11 cellular contexts compared by ENCODE assay signal in the genomic region with DNA sequence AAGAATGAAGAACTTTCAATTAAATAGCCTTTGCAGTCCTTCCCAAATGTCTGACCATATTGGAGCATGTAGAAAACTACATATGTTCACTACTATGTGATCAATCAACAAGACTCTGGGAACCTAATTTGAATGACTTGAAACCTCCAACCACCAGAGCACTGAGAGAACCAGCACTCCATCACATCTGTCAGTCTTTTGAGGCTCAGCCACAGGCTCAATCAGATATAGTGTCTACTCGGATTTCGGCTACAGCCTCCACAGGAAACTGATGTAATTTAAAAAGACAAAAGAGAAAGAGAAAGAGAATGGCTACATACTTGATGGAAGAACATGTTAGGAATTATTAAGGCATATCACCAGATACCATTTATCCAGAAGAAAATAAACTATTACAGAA.
DNase-seq lines count a peak whose midpoint lies in the region; ATAC-seq and TF ChIP-seq lines count a peak whose summit lies in the region.
"Had no signal": no experiment of that assay in that cellular context is flagged by ENCODE, and none has a peak within 500 bp of the region (broad histone marks: within the 10 kb centered on the region; RNA-seq: fewer than 3 reads in every experiment).

No MANE protein-coding gene starts in this region.

- H3K4me3 ChIP-seq in suprapubic skin (no peak overlapping the region), upper lobe of right lung (no peak overlapping the region)
- H3K4me3 ChIP-seq: lower lobe of right lung had no signal

- no peak for TF ChIP-seq POLR2A in suprapubic skin (IDR thresholded peaks at IDR 0.05)

- no peaks in the 10 kb centered on the region for H3K36me3 ChIP-seq in suprapubic skin
- H3K36me3 ChIP-seq in upper lobe of right lung, result no peaks in the 10 kb centered on the region
- H3K36me3 ChIP-seq: lower lobe of right lung had no signal

- no peak for TF ChIP-seq EP300 in suprapubic skin (IDR thresholded peaks at IDR 0.05)

- ATAC-seq in HG02610 (IDR thresholded peaks at IDR 0.05; ENCODE audit: unreplicated experiment) (peak; percentile 31), upper lobe of right lung (no peak)
- ATAC-seq: lower lobe of right lung had no signal

- peak; percentile 12 for DNase-seq in activated CD4-positive, alpha-beta T cell treated with anti-CD3 and anti-CD28 coated beads for 48 hours
- no peak for DNase-seq in activated CD4-positive, alpha-beta T cell treated with anti-CD3 and anti-CD28 coated beads for 1 hour
- DNase-seq in NAMALWA (ENCODE audit: low spot score) (peak; percentile 8), left kidney (ENCODE audit: low read depth, low spot score) (peak; percentile 46), suprapubic skin (ENCODE audit: low spot score in 2 of 2) (no peak), upper lobe of right lung (no peak), GM13976 (ENCODE audit: low spot score) (no peak)
- DNase-seq: lower lobe of right lung, SIG-M5 had no signal

- no peaks in the 10 kb centered on the region for H3K27me3 ChIP-seq in suprapubic skin
- no peaks in the 10 kb centered on the region for H3K27me3 ChIP-seq in upper lobe of right lung

- H3K9me3 ChIP-seq in suprapubic skin (no peaks in the 10 kb centered on the region), upper lobe of right lung (no peaks in the 10 kb centered on the region)
- H3K9me3 ChIP-seq: lower lobe of right lung had no signal

- intact Hi-C loops in upper lobe of right lung (cut with DNase I), result no loop called here

- H3K4me1 ChIP-seq in suprapubic skin (no peaks in the 10 kb centered on the region), upper lobe of right lung (no peaks in the 10 kb centered on the region)
- H3K4me1 ChIP-seq: lower lobe of right lung had no signal

- in situ Hi-C loops in GM13976 (cut with MboI; ENCODE audit: low sequenced_read_pairs, unreplicated experiment), result no loop called here

- TF ChIP-seq CTCF in suprapubic skin (IDR thresholded peaks at IDR 0.05) (no peak), upper lobe of right lung (IDR thresholded peaks at IDR 0.05) (no peak), GM13976 (IDR thresholded peaks at IDR 0.05; ENCODE audit: borderline replicate concordance, control extremely low read depth, extremely low read depth, insufficient read depth, missing control alignments) (no peak)

- no peak overlapping the region for H3K27ac ChIP-seq in suprapubic skin
- no peak overlapping the region for H3K27ac ChIP-seq in upper lobe of right lung
- H3K27ac ChIP-seq: epithelial cell of prostate, lower lobe of right lung had no signal

- WGBS in suprapubic skin, result 37% methylated on average over 2 of the region's 2 CpGs

Comparison
In these comparisons a context has a peak if more than half of its experiments do, and no peak if none do; other contexts are left out.
1. DNase-seq: peak in activated CD4-positive, alpha-beta T cell treated with anti-CD3 and anti-CD28 coated beads for 48 hours (single experiment), NAMALWA (single experiment) and left kidney (single experiment); none in activated CD4-positive, alpha-beta T cell treated with anti-CD3 and anti-CD28 coated beads for 1 hour (single experiment), suprapubic skin (0 of 2), upper lobe of right lung (single experiment) and GM13976 (single experiment).